Comparison of ENCODE assay signal across 18 cellular contexts in the genomic region with DNA sequence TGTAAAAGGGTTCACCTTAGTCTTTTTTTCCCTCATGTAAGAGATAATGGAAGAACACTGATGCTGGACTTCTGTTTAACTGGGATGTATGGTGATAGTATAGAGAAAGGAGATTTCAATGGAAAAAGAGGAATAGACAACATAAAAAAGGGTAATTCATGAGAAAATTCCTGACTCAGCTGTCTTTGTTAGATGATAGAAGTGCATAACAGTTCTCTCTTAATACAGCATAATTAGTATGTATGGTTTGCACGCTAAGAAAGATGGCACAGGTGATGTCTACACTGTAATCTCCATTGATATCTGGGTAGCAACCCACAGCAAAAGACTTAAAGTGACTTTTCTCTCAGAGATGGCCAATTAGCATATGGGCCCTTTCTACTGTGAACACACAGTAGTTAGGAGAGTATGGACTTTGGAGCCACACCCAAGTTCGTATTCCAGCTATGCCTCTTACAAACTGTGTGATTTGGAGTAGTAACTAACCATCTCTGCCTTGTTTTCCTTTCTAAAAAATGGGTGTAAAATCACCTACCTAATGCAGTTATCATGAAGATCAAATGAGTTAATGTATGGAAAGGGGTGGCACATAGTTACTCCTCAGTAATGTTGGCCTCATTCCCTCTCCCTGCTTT.
DNase-seq lines count a peak whose midpoint lies in the region; ATAC-seq, FAIRE-seq and TF ChIP-seq lines count a peak whose summit lies in the region.
"Had no signal": no experiment of that assay in that cellular context is flagged by ENCODE, and none has a peak within 500 bp of the region (broad histone marks: within the 10 kb centered on the region; RNA-seq: fewer than 3 reads in every experiment).

No MANE protein-coding gene starts in this region.

- H3K27me3 ChIP-seq in HepG2 (ENCODE audit: control insufficient read depth in 1 of 2, insufficient read depth in 2 of 2, low read length in 2 of 2) = no peaks in the 10 kb centered on the region

- TF ChIP-seq RAD21 in HepG2 (CRISPR knock-in tag; IDR thresholded peaks at IDR 0.05) = no peak

- CTCF ChIA-PET in HepG2 (lab: Yijun Ruan, JAX; ENCODE audit: low intra/inter-chr PET ratio, low total read pairs) = no interaction called here
- CTCF ChIA-PET in activated naive CD4-positive, alpha-beta T cell treated with anti-CD3 and anti-CD28 coated beads for 36 hours (lab: Charles Lee) = interaction anchor here (0.6 kb wide), 1 partner anchor 1658 kb away, joined by 4 read pairs; no protein-coding TSS in a partner anchor

- FAIRE-seq in HepG2 (lab: Jason Lieb, UNC) = no peak
- FAIRE-seq: G401.6, GM12891 had no signal

- no TSS peak for BruUV-seq in HepG2 (replicated peaks; lab: Mats Ljungman, UMichigan)

- in situ Hi-C loops in HepG2 (cut with HindIII; ENCODE audit: extremely low pct_ligation_motif_present, low pct_unique_long_range_greater_than_20kb) = loop anchor here (25.0 kb wide), 1 partner anchor 492 kb away; no protein-coding TSS in a partner anchor

- no peaks in the 10 kb centered on the region for H3K4me1 Mint-ChIP-seq in activated T-cell treated with anti-CD3 and anti-CD28 coated beads, Interleukin-2, amount 50 U/mL, for 72 hours (ENCODE audit: low read depth)
- H3K4me1 Mint-ChIP-seq in activated T-cell treated with anti-CD3 and anti-CD28 coated beads, Interleukin-2, amount 50 U/mL, for 4 hours (ENCODE audit: low read depth) = no peaks in the 10 kb centered on the region
- H3K4me1 Mint-ChIP-seq in nephron = no peaks in the 10 kb centered on the region
- H3K4me1 Mint-ChIP-seq in activated naive CD4-positive, alpha-beta T cell treated with anti-CD3 and anti-CD28 coated beads for 36 hours (ENCODE audit: low read depth) = no peaks in the 10 kb centered on the region
- H3K4me1 Mint-ChIP-seq: B cell, H9 had no signal

- H3K27ac Mint-ChIP-seq in activated T-cell treated with anti-CD3 and anti-CD28 coated beads, Interleukin-2, amount 50 U/mL, for 72 hours = peak overlapping the region; percentile 34
- H3K27ac Mint-ChIP-seq in nephron = peak overlapping the region; percentile 84 to 93 (median 92)
- H3K27ac Mint-ChIP-seq in activated naive CD4-positive, alpha-beta T cell treated with anti-CD3 and anti-CD28 coated beads for 36 hours = no peak overlapping the region
- H3K27ac Mint-ChIP-seq: B cell; CD4-positive, alpha-beta T cell; H9 had no signal

- ATAC-seq in activated T-cell treated with anti-CD3 and anti-CD28 coated beads, Interleukin-2, amount 50 U/mL, for 72 hours (replicated peaks in 1 of 2) = no peak
- no peak for ATAC-seq in activated T-cell treated with anti-CD3 and anti-CD28 coated beads, Interleukin-2, amount 50 U/mL, for 4 hours
- peak; percentile 34; the same call in 2 of the 3 replicates for ATAC-seq in HepG2

- no peak for TF ChIP-seq POLR2A in HepG2 (IDR thresholded peaks at IDR 0.05; ENCODE audit: insufficient read depth in 1 of 2, low read depth in 2 of 2, low read length in 2 of 2)

- H3K36me3 Mint-ChIP-seq in activated T-cell treated with anti-CD3 and anti-CD28 coated beads, Interleukin-2, amount 50 U/mL, for 72 hours (ENCODE audit: insufficient read depth in 2 of 2) = peaks cover 11 to 40% of the 10 kb centered on the region in 2 donors
- peaks cover 44% of the 10 kb centered on the region for H3K36me3 Mint-ChIP-seq in activated T-cell treated with anti-CD3 and anti-CD28 coated beads, Interleukin-2, amount 50 U/mL, for 4 hours (ENCODE audit: insufficient read depth)
- peaks cover 48% of the 10 kb centered on the region for H3K36me3 Mint-ChIP-seq in nephron (ENCODE audit: low read depth)
- peaks cover 48% of the 10 kb centered on the region for H3K36me3 Mint-ChIP-seq in activated naive CD4-positive, alpha-beta T cell treated with anti-CD3 and anti-CD28 coated beads for 36 hours (ENCODE audit: low read depth)

- 85% methylated on average over 2 of the region's 2 CpGs for WGBS in HepG2 (ENCODE audit: low lambda C conversion rate)

- no peaks in the 10 kb centered on the region for H4K20me1 ChIP-seq in HepG2 (ENCODE audit: insufficient read depth, low read length)

- intact Hi-C loops in HepG2 (cut with micrococcal nuclease; ENCODE audit: unreplicated experiment) = no loop called here
- intact Hi-C loops in activated naive CD4-positive, alpha-beta T cell treated with anti-CD3 and anti-CD28 coated beads for 36 hours (cut with micrococcal nuclease) = no loop called here

- peaks cover 4 to 9% of the 10 kb centered on the region in 2 donors for H3K9me3 Mint-ChIP-seq in activated T-cell treated with anti-CD3 and anti-CD28 coated beads, Interleukin-2, amount 50 U/mL, for 72 hours
- peaks cover 17% of the 10 kb centered on the region for H3K9me3 Mint-ChIP-seq in activated T-cell treated with anti-CD3 and anti-CD28 coated beads, Interleukin-2, amount 50 U/mL, for 4 hours
- peaks cover 25% of the 10 kb centered on the region for H3K9me3 Mint-ChIP-seq in nephron
- peaks cover 11% of the 10 kb centered on the region for H3K9me3 Mint-ChIP-seq in activated naive CD4-positive, alpha-beta T cell treated with anti-CD3 and anti-CD28 coated beads for 36 hours

- no peak overlapping the region for H3K4me3 ChIP-seq in HepG2 (replicated peaks in 1 of 3; ENCODE audit: insufficient read depth in 1 of 3, low read depth in 2 of 3, low read length in 3 of 3)

- no peaks in the 10 kb centered on the region for H3K79me2 ChIP-seq in HepG2 (ENCODE audit: insufficient read depth, low read length)

- TF ChIP-seq EP300 in HepG2 (IDR thresholded peaks at IDR 0.05; ENCODE audit: low read depth in 2 of 2, low read length in 2 of 2) = no peak
- no peak for TF ChIP-seq EP300 in HepG2 (CRISPR knock-in tag; IDR thresholded peaks at IDR 0.05; ENCODE audit: borderline replicate concordance)

- H3K27me3 Mint-ChIP-seq in activated T-cell treated with anti-CD3 and anti-CD28 coated beads, Interleukin-2, amount 50 U/mL, for 72 hours (ENCODE audit: low read depth) = no peaks in the 10 kb centered on the region
- H3K27me3 Mint-ChIP-seq in activated T-cell treated with anti-CD3 and anti-CD28 coated beads, Interleukin-2, amount 50 U/mL, for 4 hours (ENCODE audit: low read depth) = no peaks in the 10 kb centered on the region
- no peaks in the 10 kb centered on the region for H3K27me3 Mint-ChIP-seq in nephron (ENCODE audit: low read depth)
- H3K27me3 Mint-ChIP-seq in activated naive CD4-positive, alpha-beta T cell treated with anti-CD3 and anti-CD28 coated beads for 36 hours (ENCODE audit: low read depth) = no peaks in the 10 kb centered on the region
- H3K27me3 Mint-ChIP-seq: B cell; CD4-positive, alpha-beta T cell had no signal

- H3K27ac ChIP-seq in HepG2 (ENCODE audit: extremely low read length, insufficient read depth, low read length) = no peak overlapping the region
- H3K27ac ChIP-seq: 22Rv1 had no signal

- no peak overlapping the region for H3K9ac ChIP-seq in HepG2 (ENCODE audit: insufficient read depth, low read depth, low read length)

- no peak overlapping the region for H3K4me3 Mint-ChIP-seq in activated T-cell treated with anti-CD3 and anti-CD28 coated beads, Interleukin-2, amount 50 U/mL, for 72 hours
- no peak overlapping the region for H3K4me3 Mint-ChIP-seq in activated T-cell treated with anti-CD3 and anti-CD28 coated beads, Interleukin-2, amount 50 U/mL, for 4 hours
- H3K4me3 Mint-ChIP-seq in nephron = no peak overlapping the region
- no peak overlapping the region for H3K4me3 Mint-ChIP-seq in activated naive CD4-positive, alpha-beta T cell treated with anti-CD3 and anti-CD28 coated beads for 36 hours
- H3K4me3 Mint-ChIP-seq: B cell; CD4-positive, alpha-beta T cell; H9 had no signal

- H3K36me3 ChIP-seq in HepG2 (replicated peaks in 1 of 2; ENCODE audit: control insufficient read depth in 1 of 2, insufficient read depth in 2 of 2, low read length in 2 of 2) = peaks cover 8 to 34% of the 10 kb centered on the region in 2 experiments

- H3K4me1 ChIP-seq in HepG2 (ENCODE audit: insufficient read depth, low read length) = peaks cover 26% of the 10 kb centered on the region

- H3K4me2 ChIP-seq in HepG2 (ENCODE audit: low read depth, low read length) = no peak overlapping the region

- no peaks in the 10 kb centered on the region for H3K9me3 ChIP-seq in HepG2 (ENCODE audit: low read length)

- TF ChIP-seq CTCF in HepG2 (CRISPR knock-in tag; IDR thresholded peaks at IDR 0.05) = no peak
- TF ChIP-seq CTCF in nephron (IDR thresholded peaks at IDR 0.05; ENCODE audit: unreplicated experiment in 3 of 3) = no peak

- no peak for DNase-seq in activated T-cell treated with anti-CD3 and anti-CD28 coated beads, Interleukin-2, amount 50 U/mL, for 72 hours
- no peak for DNase-seq in activated T-cell treated with anti-CD3 and anti-CD28 coated beads, Interleukin-2, amount 50 U/mL, for 4 hours
- DNase-seq in HepG2 (ENCODE audit: low spot score) (no peak), AG08395 (ENCODE audit: low spot score) (no peak), NCI-H1105 (lab: John Stamatoyannopoulos, UW) (no peak), medulla oblongata (ENCODE audit: extremely low spot score) (no peak)
- DNase-seq in activated naive CD4-positive, alpha-beta T cell treated with anti-CD3 and anti-CD28 coated beads for 36 hours = no peak
- DNase-seq: C1 segment of cervical spinal cord; CD4-positive, alpha-beta T cell; DMS79 treated with DMSO at 0.1 percent for 48 hours; EL; GOT3; H9 had no signal

- POLR2A ChIA-PET in HepG2 (lab: Yijun Ruan, JAX) = no interaction called here

- H2AFZ ChIP-seq in HepG2 (ENCODE audit: low read length) = no peak overlapping the region

TF ChIP-seq in HepG2, 621 proteins besides CTCF, POLR2A, EP300 and RAD21 (continues in another document):
- TF ChIP-seq, protein P1, sequence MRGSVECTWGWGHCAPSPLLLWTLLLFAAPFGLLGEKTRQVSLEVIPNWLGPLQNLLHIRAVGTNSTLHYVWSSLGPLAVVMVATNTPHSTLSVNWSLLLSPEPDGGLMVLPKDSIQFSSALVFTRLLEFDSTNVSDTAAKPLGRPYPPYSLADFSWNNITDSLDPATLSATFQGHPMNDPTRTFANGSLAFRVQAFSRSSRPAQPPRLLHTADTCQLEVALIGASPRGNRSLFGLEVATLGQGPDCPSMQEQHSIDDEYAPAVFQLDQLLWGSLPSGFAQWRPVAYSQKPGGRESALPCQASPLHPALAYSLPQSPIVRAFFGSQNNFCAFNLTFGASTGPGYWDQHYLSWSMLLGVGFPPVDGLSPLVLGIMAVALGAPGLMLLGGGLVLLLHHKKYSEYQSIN (CRISPR knock-in tag; IDR thresholded peaks at IDR 0.05; ENCODE audit: borderline replicate concordance) = no peak
- TF ChIP-seq HNF4A (CRISPR knock-in tag; IDR thresholded peaks at IDR 0.05) (peak; percentile 12; the same call in 1 of the 2 replicates), ZNF629 (CRISPR knock-in tag; conservative IDR thresholded peaks at IDR 0.05) (peak; percentile 53; the same call in 1 of the 2 replicates), MAFF (IDR thresholded peaks at IDR 0.05; ENCODE audit: low read depth, low read length) (peak; percentile 68), ZNF274 (CRISPR knock-in tag; IDR thresholded peaks at IDR 0.05) (no peak), BORCS8-MEF2B (CRISPR knock-in tag; IDR thresholded peaks at IDR 0.05) (no peak)
- TF ChIP-seq, protein P2, sequence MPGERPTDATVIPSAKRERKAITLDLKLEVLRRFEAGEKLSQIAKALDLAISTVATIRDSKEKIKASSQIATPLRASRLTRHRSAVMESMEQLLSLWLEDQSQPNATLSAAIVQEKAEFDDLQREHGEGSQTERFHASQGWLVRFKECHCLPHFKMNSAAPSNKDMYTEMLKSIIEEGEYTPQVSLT (CRISPR knock-in tag; IDR thresholded peaks at IDR 0.05; ENCODE audit: borderline replicate concordance, low read depth) = no peak
